ENCODE assay signal across 14 cellular contexts in the genomic region with DNA sequence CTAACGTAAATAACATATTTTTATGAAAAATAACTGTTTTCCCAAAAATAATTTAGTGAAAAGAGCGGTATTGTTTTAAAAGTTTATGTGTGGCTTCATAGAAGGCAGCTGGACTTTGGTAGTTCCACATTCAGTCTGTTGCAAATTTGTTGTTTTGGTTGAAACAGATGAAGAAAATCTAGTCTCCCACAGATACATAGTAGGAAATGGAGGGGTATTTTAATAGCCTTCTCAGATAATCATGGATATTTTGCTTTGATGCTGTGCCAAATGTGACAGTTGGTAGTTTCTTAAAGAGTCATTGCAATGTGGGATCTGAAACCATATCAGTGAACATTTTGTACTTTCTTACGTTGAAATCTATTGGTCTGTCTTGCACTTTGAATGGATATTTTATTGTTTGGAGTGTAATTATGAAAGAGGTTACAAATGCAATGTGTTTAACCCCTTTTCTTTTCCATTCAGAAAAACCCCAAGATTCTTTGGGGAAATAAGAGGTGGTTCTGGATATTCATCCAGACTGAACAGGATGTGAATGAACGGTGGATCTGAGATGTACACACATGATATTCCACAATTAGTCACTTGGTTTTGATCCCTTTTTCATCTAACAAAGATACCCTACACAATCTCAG. TPM values are rescaled to one million over a fixed set of nuclear protein-coding genes. Genes with fewer than 3 reads are reported as not detected.
DNase-seq lines count a peak whose midpoint lies in the region; ATAC-seq, FAIRE-seq and TF ChIP-seq lines count a peak whose summit lies in the region.
"Had no signal": no experiment of that assay in that cellular context is flagged by ENCODE, and none has a peak within 500 bp of the region (broad histone marks: within the 10 kb centered on the region; RNA-seq: fewer than 3 reads in every experiment).

No MANE protein-coding gene starts in this region.

- CTCF ChIA-PET in activated CD8-positive, alpha-beta memory T cell treated with anti-CD3 and anti-CD28 coated beads, Interleukin-2, amount 10 ng/mL, durations not matched to agents 7 days and 5 days (lab: Charles Lee), result interaction anchor here (1.5 kb wide), 1 partner anchor 53 kb away, joined by 4 read pairs; no protein-coding TSS in a partner anchor

- ATAC-seq in activated CD8-positive, alpha-beta memory T cell treated with anti-CD3 and anti-CD28 coated beads, Interleukin-2, amount 10 ng/mL, durations not matched to agents 7 days and 5 days, result peak; percentile 17
- ATAC-seq in SK-N-SH treated with all-trans-retinoic acid at 6 μM for 48 hours, result peak; percentile 14
- ATAC-seq in effector memory CD8-positive, alpha-beta T cell (replicated peaks), result no peak
- ATAC-seq in stimulated activated effector memory CD8-positive, alpha-beta T cell treated with anti-CD3 and anti-CD28 coated beads, Interleukin-12 subunit alpha, Interleukin-12 subunit beta, amount 100 ng/mL, for 72 hours, result no peak
- no peak for ATAC-seq in HG02798 (IDR thresholded peaks at IDR 0.05; ENCODE audit: poor library complexity, unreplicated experiment)

- H3K27me3 Mint-ChIP-seq in activated CD8-positive, alpha-beta memory T cell treated with anti-CD3 and anti-CD28 coated beads, Interleukin-2, amount 10 ng/mL, durations not matched to agents 7 days and 5 days, result peaks cover 55% of the 10 kb centered on the region
- no peaks in the 10 kb centered on the region for H3K27me3 Mint-ChIP-seq in effector memory CD8-positive, alpha-beta T cell

- H3K36me3 Mint-ChIP-seq in activated CD8-positive, alpha-beta memory T cell treated with anti-CD3 and anti-CD28 coated beads, Interleukin-2, amount 10 ng/mL, durations not matched to agents 7 days and 5 days, result peaks cover 2% of the 10 kb centered on the region
- H3K36me3 Mint-ChIP-seq in effector memory CD8-positive, alpha-beta T cell (ENCODE audit: insufficient read depth), result peaks cover 8% of the 10 kb centered on the region
- H3K36me3 Mint-ChIP-seq in stimulated activated effector memory CD8-positive, alpha-beta T cell treated with anti-CD3 and anti-CD28 coated beads, Interleukin-12 subunit alpha, Interleukin-12 subunit beta, amount 100 ng/mL, for 72 hours, result peaks cover 6% of the 10 kb centered on the region
- H3K36me3 Mint-ChIP-seq: activated naive CD4-positive, alpha-beta T cell treated with anti-CD3 and anti-CD28 coated beads, Interleukin-2, amount 10 ng/mL, durations not matched to agents 7 days and 5 days; memory B cell had no signal

- H3K4me3 Mint-ChIP-seq in activated CD8-positive, alpha-beta memory T cell treated with anti-CD3 and anti-CD28 coated beads, Interleukin-2, amount 10 ng/mL, durations not matched to agents 7 days and 5 days, result no peak overlapping the region
- H3K4me3 Mint-ChIP-seq in effector memory CD8-positive, alpha-beta T cell, result peak overlapping the region; percentile 54 to 61
- H3K4me3 Mint-ChIP-seq in stimulated activated effector memory CD8-positive, alpha-beta T cell treated with anti-CD3 and anti-CD28 coated beads, Interleukin-12 subunit alpha, Interleukin-12 subunit beta, amount 100 ng/mL, for 72 hours, result peak overlapping the region; percentile 6
- H3K4me3 Mint-ChIP-seq: activated naive CD4-positive, alpha-beta T cell treated with anti-CD3 and anti-CD28 coated beads, Interleukin-2, amount 10 ng/mL, durations not matched to agents 7 days and 5 days; memory B cell had no signal

- no peak for FAIRE-seq in GM12891 (lab: Jason Lieb, UNC)
- FAIRE-seq: A204.1 had no signal

- H3K4me1 Mint-ChIP-seq in activated CD8-positive, alpha-beta memory T cell treated with anti-CD3 and anti-CD28 coated beads, Interleukin-2, amount 10 ng/mL, durations not matched to agents 7 days and 5 days, result peaks cover 16% of the 10 kb centered on the region
- peaks cover 38 to 51% of the 10 kb centered on the region in 2 donors for H3K4me1 Mint-ChIP-seq in effector memory CD8-positive, alpha-beta T cell (ENCODE audit: low read depth in 2 of 2)
- peaks cover 45% of the 10 kb centered on the region for H3K4me1 Mint-ChIP-seq in stimulated activated effector memory CD8-positive, alpha-beta T cell treated with anti-CD3 and anti-CD28 coated beads, Interleukin-12 subunit alpha, Interleukin-12 subunit beta, amount 100 ng/mL, for 72 hours

- DNase-seq in activated CD8-positive, alpha-beta memory T cell treated with anti-CD3 and anti-CD28 coated beads, Interleukin-2, amount 10 ng/mL, durations not matched to agents 7 days and 5 days, result no peak
- no peak for DNase-seq in activated CD8-positive, alpha-beta memory T cell treated with anti-CD3 and anti-CD28 coated beads, Interleukin-2, amount 50 U/mL, for 4 hours
- no peak for DNase-seq in effector memory CD8-positive, alpha-beta T cell
- no peak for DNase-seq in stimulated activated effector memory CD8-positive, alpha-beta T cell treated with anti-CD3 and anti-CD28 coated beads, Interleukin-12 subunit alpha, Interleukin-12 subunit beta, amount 100 ng/mL, for 72 hours (ENCODE audit: low spot score in 2 of 2)
- DNase-seq in NCI-H2227 treated with DMSO at 0.1 percent for 48 hours (lab: John Stamatoyannopoulos, UW) (no peak), GM12891 (ENCODE audit: insufficient read length, low spot score) (no peak)
- DNase-seq: heart right ventricle, NCI-H446 treated with DMSO at 0.1 percent for 48 hours, SHP77 had no signal

- no peak overlapping the region for H3K27ac Mint-ChIP-seq in activated CD8-positive, alpha-beta memory T cell treated with anti-CD3 and anti-CD28 coated beads, Interleukin-2, amount 10 ng/mL, durations not matched to agents 7 days and 5 days
- peak overlapping the region; percentile 71 to 76 for H3K27ac Mint-ChIP-seq in effector memory CD8-positive, alpha-beta T cell
- H3K27ac Mint-ChIP-seq in stimulated activated effector memory CD8-positive, alpha-beta T cell treated with anti-CD3 and anti-CD28 coated beads, Interleukin-12 subunit alpha, Interleukin-12 subunit beta, amount 100 ng/mL, for 72 hours, result peak overlapping the region; percentile 15
- H3K27ac Mint-ChIP-seq: activated naive CD4-positive, alpha-beta T cell treated with anti-CD3 and anti-CD28 coated beads, Interleukin-2, amount 10 ng/mL, durations not matched to agents 7 days and 5 days; memory B cell had no signal

- no peaks in the 10 kb centered on the region for H3K9me3 Mint-ChIP-seq in activated CD8-positive, alpha-beta memory T cell treated with anti-CD3 and anti-CD28 coated beads, Interleukin-2, amount 10 ng/mL, durations not matched to agents 7 days and 5 days (ENCODE audit: low read depth)
- no peaks in the 10 kb centered on the region for H3K9me3 Mint-ChIP-seq in effector memory CD8-positive, alpha-beta T cell
- H3K9me3 Mint-ChIP-seq in stimulated activated effector memory CD8-positive, alpha-beta T cell treated with anti-CD3 and anti-CD28 coated beads, Interleukin-12 subunit alpha, Interleukin-12 subunit beta, amount 100 ng/mL, for 72 hours, result no peaks in the 10 kb centered on the region
- H3K9me3 Mint-ChIP-seq: activated naive CD4-positive, alpha-beta T cell treated with anti-CD3 and anti-CD28 coated beads, Interleukin-2, amount 10 ng/mL, durations not matched to agents 7 days and 5 days; memory B cell had no signal

- no peak for TF ChIP-seq POLR2A in GM12891 (IDR thresholded peaks at IDR 0.05; ENCODE audit: low read depth, low read length)

TF ChIP-seq in SK-N-SH treated with all-trans-retinoic acid at 6 μM for 48 hours, 23 proteins besides CTCF, POLR2A, EP300 and RAD21:
- TF ChIP-seq ZFP30 (CRISPR knock-in tag; IDR thresholded peaks at IDR 0.05) (0 out of 2 replicates have a peak, but pooled peaks have one; percentile 4), BACH2 (CRISPR knock-in tag; IDR thresholded peaks at IDR 0.05; ENCODE audit: borderline replicate concordance) (no peak)

TF ChIP-seq in GM12891, 5 proteins besides CTCF, POLR2A, EP300 and RAD21:
- no peak for TF ChIP-seq TAF1 (IDR thresholded peaks at IDR 0.05; ENCODE audit: low read depth, low read length)
TF ChIP-seq in GM12891: peak in this region for 0.

RNA-seq across cellular contexts. Expression of a gene that starts 10.4 kb away (rescaled TPM):
- total RNA-seq in activated CD8-positive, alpha-beta memory T cell treated with anti-CD3 and anti-CD28 coated beads, Interleukin-2, amount 10 ng/mL, durations not matched to agents 7 days and 5 days, result not detected
- polyA plus RNA-seq in GM12891 (2012; ENCODE audit: low read depth, missing spikeins), result not detected

Comparison
In these comparisons a context has a peak if more than half of its experiments do, and no peak if none do; other contexts are left out.
1. ATAC-seq: peak in activated CD8-positive, alpha-beta memory T cell treated with anti-CD3 and anti-CD28 coated beads, Interleukin-2, amount 10 ng/mL, durations not matched to agents 7 days and 5 days (single experiment) and SK-N-SH treated with all-trans-retinoic acid at 6 μM for 48 hours (single experiment); none in effector memory CD8-positive, alpha-beta T cell (single experiment), stimulated activated effector memory CD8-positive, alpha-beta T cell treated with anti-CD3 and anti-CD28 coated beads, Interleukin-12 subunit alpha, Interleukin-12 subunit beta, amount 100 ng/mL, for 72 hours (single experiment) and HG02798 (single experiment).